ENCODE assay signal across 8 cellular contexts in genomic region chr15:56732135-56732880, GRCh38. TPM values are rescaled to one million over a fixed set of nuclear protein-coding genes. Genes with fewer than 3 reads are reported as not detected.
DNase-seq lines count a peak whose midpoint lies in the region; ATAC-seq lines count a peak whose summit lies in the region.

No MANE protein-coding gene starts in this region.

- no peaks in the 10 kb centered on the region for H3K27me3 Mint-ChIP-seq in activated naive CD8-positive, alpha-beta T cell treated with anti-CD3 and anti-CD28 coated beads, Interleukin-2, amount 50 U/mL, for 24 hours

- H3K4me3 ChIP-seq in rectal smooth muscle tissue (ENCODE audit: low read length) = peak overlapping the region; percentile 91

- peaks cover 32% of the 10 kb centered on the region for H3K4me1 ChIP-seq in rectal smooth muscle tissue (ENCODE audit: control insufficient read depth, insufficient read depth, low read length)

- no peaks in the 10 kb centered on the region for H3K36me3 ChIP-seq in rectal smooth muscle tissue (ENCODE audit: control insufficient read depth, insufficient read depth, low read length)

- peak overlapping the region; percentile 96 for H3K27ac ChIP-seq in rectal smooth muscle tissue (ENCODE audit: low read depth, low read length)

- intact Hi-C loops in left ventricle myocardium superior (cut with micrococcal nuclease) = no loop called here

- peak; percentile 4 for DNase-seq in activated CD4-positive, alpha-beta T cell treated with anti-CD3 and anti-CD28 coated beads for 48 hours
- DNase-seq in activated CD4-positive, alpha-beta T cell treated with anti-CD3 and anti-CD28 coated beads, Interleukin-2, amount 50 U/mL, for 4 hours = no peak
- DNase-seq in LHCN-M2 (ENCODE audit: low read depth) (peak; percentile 30), left ventricle myocardium superior (no peak), SIG-M5 treated with dmso at 0.1 percent for 504 hours (lab: John Stamatoyannopoulos, UW; ENCODE audit: unreplicated experiment) (no peak), UCSD-AML1 (lab: John Stamatoyannopoulos, UW; ENCODE audit: unreplicated experiment) (no peak)
- DNase-seq in activated naive CD8-positive, alpha-beta T cell treated with anti-CD3 and anti-CD28 coated beads, Interleukin-2, amount 50 U/mL, for 24 hours = no peak

- peaks cover 39% of the 10 kb centered on the region for H3K4me1 Mint-ChIP-seq in activated naive CD8-positive, alpha-beta T cell treated with anti-CD3 and anti-CD28 coated beads, Interleukin-2, amount 50 U/mL, for 24 hours

- H3K9ac ChIP-seq in rectal smooth muscle tissue (ENCODE audit: low read length) = peak overlapping the region; percentile 92

- peak overlapping the region; percentile 97 for H3K27ac Mint-ChIP-seq in activated naive CD8-positive, alpha-beta T cell treated with anti-CD3 and anti-CD28 coated beads, Interleukin-2, amount 50 U/mL, for 24 hours

- peak overlapping the region; percentile 89 for H3K4me3 Mint-ChIP-seq in activated naive CD8-positive, alpha-beta T cell treated with anti-CD3 and anti-CD28 coated beads, Interleukin-2, amount 50 U/mL, for 24 hours

- no peaks in the 10 kb centered on the region for H3K9me3 Mint-ChIP-seq in activated naive CD8-positive, alpha-beta T cell treated with anti-CD3 and anti-CD28 coated beads, Interleukin-2, amount 50 U/mL, for 24 hours

- H3K36me3 Mint-ChIP-seq in activated naive CD8-positive, alpha-beta T cell treated with anti-CD3 and anti-CD28 coated beads, Interleukin-2, amount 50 U/mL, for 24 hours (ENCODE audit: low read depth) = peaks cover 20% of the 10 kb centered on the region

- no peaks in the 10 kb centered on the region for H3K27me3 ChIP-seq in rectal smooth muscle tissue (ENCODE audit: control insufficient read depth, insufficient read depth, low read length)

- ATAC-seq in activated naive CD8-positive, alpha-beta T cell treated with anti-CD3 and anti-CD28 coated beads, Interleukin-2, amount 50 U/mL, for 24 hours = no peak
- ATAC-seq in left ventricle myocardium superior = peak; percentile 25

RNA-seq across cellular contexts. Expression of gene ZNF280D, which starts 1.0 kb away (rescaled TPM):
- total RNA-seq in LHCN-M2 (2014; rRNA removed) (26.2 and 53.5 TPM in 2 replicates), left ventricle myocardium superior (23.2 TPM)
- polyA plus RNA-seq in LHCN-M2 (2012) = 4.7 TPM

Comparison
In these comparisons a context has a peak if more than half of its experiments do, and no peak if none do; other contexts are left out.
1. DNase-seq: peak in activated CD4-positive, alpha-beta T cell treated with anti-CD3 and anti-CD28 coated beads for 48 hours (single experiment) and LHCN-M2 (single experiment); none in activated CD4-positive, alpha-beta T cell treated with anti-CD3 and anti-CD28 coated beads, Interleukin-2, amount 50 U/mL, for 4 hours (0 of 2), activated naive CD8-positive, alpha-beta T cell treated with anti-CD3 and anti-CD28 coated beads, Interleukin-2, amount 50 U/mL, for 24 hours (single experiment), left ventricle myocardium superior (single experiment), SIG-M5 treated with dmso at 0.1 percent for 504 hours (single experiment) and UCSD-AML1 (single experiment).